Comparison of ENCODE assay signal across 10 cellular contexts in genomic region chr9:136481558-136481957, GRCh38. TPM values are rescaled to one million over a fixed set of nuclear protein-coding genes. Genes with fewer than 3 reads are reported as not detected.
A peak's percentile ranks its signal among the peaks of the same experiment; 100 is the strongest.
DNase-seq lines count a peak whose midpoint lies in the region; ATAC-seq, FAIRE-seq and TF ChIP-seq lines count a peak whose summit lies in the region.
"Had no signal": no experiment of that assay in that cellular context is flagged by ENCODE, and none has a peak within 500 bp of the region (broad histone marks: within the 10 kb centered on the region; RNA-seq: fewer than 3 reads in every experiment).

No MANE protein-coding gene starts in this region.

- peak overlapping the region; percentile 86 to 97 (median 92) for H3K4me3 Mint-ChIP-seq in CD8-positive, alpha-beta memory T cell

- no peak for TF ChIP-seq POLR2A in GM12892 (IDR thresholded peaks at IDR 0.05; ENCODE audit: low read depth, low read length)

- no peaks in the 10 kb centered on the region for H3K27me3 ChIP-seq in CD8-positive, alpha-beta memory T cell (ENCODE audit: insufficient read depth, low read length, poor library complexity, severe bottlenecking)
- H3K27me3 ChIP-seq in PC-3 (ENCODE audit: low read length) (no peaks in the 10 kb centered on the region), endocrine pancreas (ENCODE audit: control insufficient read depth, insufficient read depth, low read length) (no peaks in the 10 kb centered on the region), neutrophil (peaks cover 1% of the 10 kb centered on the region)

- no TSS peak for BruUV-seq in PC-3 (replicated peaks; lab: Mats Ljungman, UMichigan)

- ATAC-seq in PC-3: no peak

- H3K4me1 Mint-ChIP-seq in CD8-positive, alpha-beta memory T cell: peaks cover 34 to 51% (median 36%) of the 10 kb centered on the region in 3 donors

- H3K36me3 ChIP-seq in CD8-positive, alpha-beta memory T cell (ENCODE audit: insufficient read depth, low read length): peaks cover 5% of the 10 kb centered on the region
- H3K36me3 ChIP-seq in PC-3 (ENCODE audit: low read depth, low read length) (peaks cover 15% of the 10 kb centered on the region), endocrine pancreas (ENCODE audit: control insufficient read depth, insufficient read depth, low read length) (peaks cover 11% of the 10 kb centered on the region), neutrophil (peaks cover 28% of the 10 kb centered on the region)

- peak in 1 of 5 donors; percentile 31 for DNase-seq in CD8-positive, alpha-beta memory T cell
- DNase-seq in PC-3: peak; percentile 1
- no peak for DNase-seq in DMS79 treated with DMSO at 0.1 percent for 48 hours (lab: John Stamatoyannopoulos, UW)
- DNase-seq in GM12892 (ENCODE audit: insufficient read length): no peak
- DNase-seq in NCI-H510A treated with DMSO at 0.1 percent for 48 hours (lab: John Stamatoyannopoulos, UW): no peak
- DNase-seq in activated effector memory CD4-positive, alpha-beta T cell treated with anti-CD3 and anti-CD28 coated beads, Interleukin-2, amount 50 U/mL, for 16 hours: no peak
- DNase-seq: cortex of kidney, NCI-H774 had no signal

- H3K79me2 ChIP-seq in PC-3 (ENCODE audit: low read length): peaks cover 62% of the 10 kb centered on the region

- H3K4me1 ChIP-seq in CD8-positive, alpha-beta memory T cell (ENCODE audit: insufficient read depth, low read length): peaks cover 19% of the 10 kb centered on the region
- H3K4me1 ChIP-seq in PC-3 (ENCODE audit: insufficient read depth, low read length): peaks cover 7% of the 10 kb centered on the region; the same call in 1 of the 2 replicates
- no peaks in the 10 kb centered on the region for H3K4me1 ChIP-seq in endocrine pancreas (ENCODE audit: control insufficient read depth, insufficient read depth, low read length)
- peaks cover 34 to 39% of the 10 kb centered on the region in 2 experiments for H3K4me1 ChIP-seq in neutrophil (ENCODE audit: control insufficient read depth in 1 of 2, insufficient read depth in 1 of 2, low read depth in 1 of 2, low read length in 1 of 2)

- no peak for TF ChIP-seq CTCF in PC-3 (conservative IDR thresholded peaks at IDR 0.05; ENCODE audit: low read depth, low read length)
- TF ChIP-seq CTCF in neutrophil (IDR thresholded peaks at IDR 0.05): no peak

- H4K20me1 ChIP-seq in PC-3 (ENCODE audit: low read length): peaks cover 24% of the 10 kb centered on the region

- no peaks in the 10 kb centered on the region for H3F3A ChIP-seq in PC-3 (ENCODE audit: low read length, unreplicated experiment)

- H3K9ac ChIP-seq in PC-3 (ENCODE audit: low read length) (peak overlapping the region; percentile 96), endocrine pancreas (ENCODE audit: control insufficient read depth, insufficient read depth, low read length) (peak overlapping the region; percentile 57)

- H2AFZ ChIP-seq in PC-3 (ENCODE audit: low read length): no peak overlapping the region

- H3K4me2 ChIP-seq in PC-3 (ENCODE audit: low read length): peak overlapping the region; percentile 96

- CTCF ChIA-PET in CD8-positive, alpha-beta memory T cell (lab: Charles Lee): no interaction called here
- CTCF ChIA-PET in PC-3 (lab: Charles Lee): no interaction called here

- POLR2A ChIA-PET in CD8-positive, alpha-beta memory T cell (lab: Charles Lee): no interaction called here
- POLR2A ChIA-PET in PC-3 (lab: Charles Lee; ENCODE audit: unreplicated experiment): no interaction called here

- no peaks in the 10 kb centered on the region for H3K9me3 ChIP-seq in CD8-positive, alpha-beta memory T cell (ENCODE audit: low read length)
- no peaks in the 10 kb centered on the region for H3K9me3 ChIP-seq in PC-3 (ENCODE audit: low read length)
- no peaks in the 10 kb centered on the region for H3K9me3 ChIP-seq in endocrine pancreas (ENCODE audit: control insufficient read depth, low read length)
- H3K9me3 ChIP-seq in neutrophil: no peaks in the 10 kb centered on the region

- H3K9me3 Mint-ChIP-seq in CD8-positive, alpha-beta memory T cell: no peaks in the 10 kb centered on the region

- FAIRE-seq in GM12892 (lab: Jason Lieb, UNC): no peak

- no peaks in the 10 kb centered on the region for H3K27me3 Mint-ChIP-seq in CD8-positive, alpha-beta memory T cell

- peak overlapping the region; percentile 75 for H3K4me3 ChIP-seq in CD8-positive, alpha-beta memory T cell (ENCODE audit: low read length)
- H3K4me3 ChIP-seq in PC-3 (ENCODE audit: low read length): peak overlapping the region; percentile 99
- H3K4me3 ChIP-seq in endocrine pancreas (ENCODE audit: control insufficient read depth, insufficient read depth, low read length): peak overlapping the region; percentile 93
- peak overlapping the region; percentile 81 to 95 for H3K4me3 ChIP-seq in neutrophil (ENCODE audit: low read depth in 1 of 2, low read length in 1 of 2)

- intact Hi-C loops in PC-3 (cut with micrococcal nuclease): loop anchor here (10.0 kb wide), 1 partner anchor 63 kb away; the partner anchor contains the start of gene NOTCH1

- peak overlapping the region; percentile 92 to 100 (median 98) for H3K27ac Mint-ChIP-seq in CD8-positive, alpha-beta memory T cell

- peaks cover 0 to 40% (median 3%) of the 10 kb centered on the region in 3 donors for H3K36me3 Mint-ChIP-seq in CD8-positive, alpha-beta memory T cell

- peak overlapping the region; percentile 96 for H3K27ac ChIP-seq in CD8-positive, alpha-beta memory T cell (ENCODE audit: low read depth, low read length)
- no peak overlapping the region for H3K27ac ChIP-seq in PC-3 (ENCODE audit: low read length)
- peak overlapping the region; percentile 100 for H3K27ac ChIP-seq in neutrophil

- no peaks in the 10 kb centered on the region for H3K9me2 ChIP-seq in PC-3 (replicated peaks; ENCODE audit: low read length)

RNA-seq across cellular contexts. Expression of gene SEC16A, which starts 1.3 kb away (rescaled TPM):
- total RNA-seq in CD8-positive, alpha-beta memory T cell: 10 to 100 TPM; 75.5 to 78.0 TPM
- 42.9 TPM for polyA plus RNA-seq in CD8-positive, alpha-beta memory T cell
- 28.3 and 33.5 TPM in 2 replicates for total RNA-seq in PC-3 (2014; rRNA removed)
- polyA plus RNA-seq in GM12892 (2012; ENCODE audit: missing spikeins): 21.2 TPM

RNA-seq across cellular contexts. Expression of gene INPP5E, which starts 41.9 kb away (rescaled TPM):
- total RNA-seq in CD8-positive, alpha-beta memory T cell: 10 to 100 TPM; 18.0 to 19.2 TPM
- 5.3 TPM for polyA plus RNA-seq in CD8-positive, alpha-beta memory T cell
- total RNA-seq in PC-3 (2014; rRNA removed): 10.7 and 12.2 TPM in 2 replicates
- 5.4 TPM for polyA plus RNA-seq in GM12892 (2012; ENCODE audit: missing spikeins)
